8 cellular contexts compared by ENCODE assay signal in the genomic region with DNA sequence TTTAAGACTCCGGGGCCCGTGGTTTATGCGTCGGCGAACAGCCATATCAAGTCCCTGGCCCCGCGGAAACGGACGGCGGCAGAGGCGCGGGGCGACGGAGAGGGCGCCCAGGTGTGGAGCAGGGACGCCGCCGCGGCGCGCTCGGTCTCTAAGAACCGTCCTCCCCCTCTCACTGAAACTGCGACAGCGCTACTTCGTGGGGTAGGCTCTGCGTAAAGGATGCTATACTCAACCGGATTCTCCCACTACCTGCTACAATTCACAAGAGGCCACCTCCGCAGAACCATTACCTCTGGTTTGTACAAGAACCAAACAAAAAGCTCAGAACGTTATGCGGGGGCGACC. TPM values are rescaled to one million over a fixed set of nuclear protein-coding genes. Genes with fewer than 3 reads are reported as not detected.
A peak's percentile ranks its signal among the peaks of the same experiment; 100 is the strongest.
DNase-seq lines count a peak whose midpoint lies in the region; ATAC-seq lines count a peak whose summit lies in the region.

No MANE protein-coding gene starts in this region.

- intact Hi-C loops in Right ventricle myocardium superior (cut with DNase I) (loop anchor here (5.0 kb wide), 1 partner anchor 36 kb away; the partner anchor contains the start of gene SQSTM1), posterior vena cava (cut with DNase I) (no loop called here)

- DNase-seq in stimulated activated naive CD4-positive, alpha-beta T cell (lab: John Stamatoyannopoulos, UW), result peak in 5 of 6 experiments; percentile 41 to 82 (median 56)
- no peak for DNase-seq in stimulated activated naive CD4-positive, alpha-beta T cell treated with Interleukin-2 at 50 U/mL for 16 hours (lab: John Stamatoyannopoulos, UW)
- DNase-seq in NCI-H748 treated with DMSO at 0.1 percent for 48 hours (lab: John Stamatoyannopoulos, UW), result peak; percentile 79
- DNase-seq in activated effector memory CD4-positive, alpha-beta T cell treated with Interleukin-2 at 50 U/mL for 16 hours, result peak; percentile 44
- DNase-seq in Right ventricle myocardium superior, result no peak
- peak; percentile 84 for DNase-seq in posterior vena cava (ENCODE audit: low spot score)
- no peak for DNase-seq in NCI-H446 (lab: John Stamatoyannopoulos, UW)

- ATAC-seq in HG02852 (IDR thresholded peaks at IDR 0.05; ENCODE audit: unreplicated experiment), result peak; percentile 45
- peak; percentile 59 for ATAC-seq in Right ventricle myocardium superior (ENCODE audit: poor library complexity)

RNA-seq across cellular contexts. Expression of gene MRNIP, which starts 0.4 kb away (rescaled TPM):
- total RNA-seq in Right ventricle myocardium superior (12.1 TPM), posterior vena cava (10 to 100 TPM; 17.3 to 20.1 TPM)

RNA-seq across cellular contexts. Expression of gene SQSTM1, which starts 37.5 kb away (rescaled TPM):
- 437 TPM for total RNA-seq in Right ventricle myocardium superior
- total RNA-seq in posterior vena cava, result 100 to 1,000 TPM; 245 to 333 TPM

RNA-seq across cellular contexts. Expression of gene TBC1D9B, which starts 49.5 kb away (rescaled TPM):
- 29.6 TPM for total RNA-seq in Right ventricle myocardium superior
- total RNA-seq in posterior vena cava, result 10 to 100 TPM; 85.0 to 90.5 TPM

RNA-seq across cellular contexts. Expression of gene MGAT4B, which starts 51.5 kb away (rescaled TPM):
- total RNA-seq in Right ventricle myocardium superior, result 93.3 TPM
- total RNA-seq in posterior vena cava, result 10 to 100 TPM; 54.6 to 62.8 TPM

Comparison
In these comparisons a context has a peak if more than half of its experiments do, and no peak if none do; other contexts are left out.
1. DNase-seq: peak in stimulated activated naive CD4-positive, alpha-beta T cell (5 of 6), NCI-H748 treated with DMSO at 0.1 percent for 48 hours (single experiment), activated effector memory CD4-positive, alpha-beta T cell treated with Interleukin-2 at 50 U/mL for 16 hours (single experiment) and posterior vena cava (single experiment); none in stimulated activated naive CD4-positive, alpha-beta T cell treated with Interleukin-2 at 50 U/mL for 16 hours (single experiment), Right ventricle myocardium superior (single experiment) and NCI-H446 (0 of 2).